10 cellular contexts compared by ENCODE assay signal in genomic region chr7:135710417-135711138, GRCh38. TPM values are rescaled to one million over a fixed set of nuclear protein-coding genes. Genes with fewer than 3 reads are reported as not detected.
DNase-seq lines count a peak whose midpoint lies in the region; ATAC-seq, FAIRE-seq and TF ChIP-seq lines count a peak whose summit lies in the region.
"Had no signal": no experiment of that assay in that cellular context is flagged by ENCODE, and none has a peak within 500 bp of the region (broad histone marks: within the 10 kb centered on the region; RNA-seq: fewer than 3 reads in every experiment).

No MANE protein-coding gene starts in this region.

- no peak overlapping the region for H3K27ac Mint-ChIP-seq in osteocyte (ENCODE audit: unreplicated experiment)
- H3K27ac Mint-ChIP-seq: CD4-positive, CD25-positive, alpha-beta regulatory T cell had no signal

- intact Hi-C loops in tibial artery (cut with DNase I; ENCODE audit: low total_unique reads), result loop anchor here (10.0 kb wide), 1 partner anchor 84 kb away; no protein-coding TSS in a partner anchor

- peaks cover 20% of the 10 kb centered on the region for H3K4me1 Mint-ChIP-seq in osteocyte (ENCODE audit: unreplicated experiment)
- H3K4me1 Mint-ChIP-seq: CD4-positive, CD25-positive, alpha-beta regulatory T cell had no signal

- peaks cover 0 to 19% (median 12%) of the 10 kb centered on the region in 4 donors for H3K4me1 ChIP-seq in tibial artery

- no peak for FAIRE-seq in bronchial epithelial cell (lab: Jason Lieb, UNC)

- no peaks in the 10 kb centered on the region for H3K27me3 Mint-ChIP-seq in osteocyte (ENCODE audit: unreplicated experiment)
- H3K27me3 Mint-ChIP-seq: CD4-positive, CD25-positive, alpha-beta regulatory T cell had no signal

- H3K36me3 ChIP-seq in bronchial epithelial cell (ENCODE audit: control insufficient read depth, insufficient read depth, low read length) (no peaks in the 10 kb centered on the region), tibial artery (peaks cover 0 to 5% (median 0%) of the 10 kb centered on the region in 3 donors)

- H3K9me3 ChIP-seq in tibial artery, result no peaks in the 10 kb centered on the region

- H3K27me3 ChIP-seq in bronchial epithelial cell (ENCODE audit: control insufficient read depth, insufficient read depth, low read length), result no peaks in the 10 kb centered on the region
- H3K27me3 ChIP-seq in tibial artery, result no peaks in the 10 kb centered on the region

- ATAC-seq in HG03520 (IDR thresholded peaks at IDR 0.05; ENCODE audit: unreplicated experiment) (peak; percentile 44), GM21723 (IDR thresholded peaks at IDR 0.05; ENCODE audit: unreplicated experiment) (no peak)

- no peak overlapping the region for H3K4me3 ChIP-seq in bronchial epithelial cell (ENCODE audit: low read depth, low read length)
- peak overlapping the region in 1 of 2 donors; percentile 13 for H3K4me3 ChIP-seq in tibial artery

- H3K9me3 Mint-ChIP-seq in osteocyte (ENCODE audit: unreplicated experiment), result no peaks in the 10 kb centered on the region
- H3K9me3 Mint-ChIP-seq: CD4-positive, CD25-positive, alpha-beta regulatory T cell had no signal

- peak; percentile 47 for DNase-seq in NCI-H82 (lab: John Stamatoyannopoulos, UW)
- no peak for DNase-seq in NCI-H82 treated with DMSO at 0.1 percent for 48 hours (lab: John Stamatoyannopoulos, UW; ENCODE audit: unreplicated experiment)
- no peak for DNase-seq in bronchial epithelial cell (ENCODE audit: low read depth)
- DNase-seq in osteocyte (ENCODE audit: extremely low spot score, unreplicated experiment), result no peak
- DNase-seq in tibial artery, result no peak
- no peak for DNase-seq in epidermal melanocyte (ENCODE audit: insufficient read length, low spot score)

- TF ChIP-seq CTCF in bronchial epithelial cell (IDR thresholded peaks at IDR 0.05; ENCODE audit: insufficient read depth, low read length, severe bottlenecking) (peak; percentile 68), osteocyte (IDR thresholded peaks at IDR 0.05) (peak; percentile 64), tibial artery (IDR thresholded peaks at IDR 0.05) (peak in 1 of 2 experiments; percentile 43)

- H3K36me3 Mint-ChIP-seq in osteocyte (ENCODE audit: unreplicated experiment), result no peaks in the 10 kb centered on the region
- H3K36me3 Mint-ChIP-seq: CD4-positive, CD25-positive, alpha-beta regulatory T cell had no signal

- H3K4me3 Mint-ChIP-seq in osteocyte (ENCODE audit: unreplicated experiment), result no peak overlapping the region
- H3K4me3 Mint-ChIP-seq: CD4-positive, CD25-positive, alpha-beta regulatory T cell had no signal

- H3K27ac ChIP-seq in tibial artery, result peak overlapping the region in 1 of 2 donors; percentile 20

RNA-seq across cellular contexts. Expression of gene SLC13A4, which starts 17.4 kb away (rescaled TPM):
- under 0.01 and 0.26 TPM in 2 replicates for total RNA-seq in bronchial epithelial cell
- 0.81 and 0.84 TPM in 2 replicates for total RNA-seq in osteocyte
- total RNA-seq: CD4-positive, CD25-positive, alpha-beta regulatory T cell; T-helper 2 cell treated with Interferon-gamma antibody and Interleukin-4, amounts not matched to agents 100 ng/mL and 5 ng/mL, for 36 hours had no signal

RNA-seq across cellular contexts. Expression of gene FAM180A, which starts 38.0 kb away (rescaled TPM):
- 0.26 TPM in 1 of 2 replicates, not detected in the other for total RNA-seq in bronchial epithelial cell
- total RNA-seq in osteocyte, result 0.24 and 0.34 TPM in 2 replicates
- total RNA-seq: CD4-positive, CD25-positive, alpha-beta regulatory T cell; T-helper 2 cell treated with Interferon-gamma antibody and Interleukin-4, amounts not matched to agents 100 ng/mL and 5 ng/mL, for 36 hours had no signal

RNA-seq across cellular contexts. Expression of gene STMP1, which starts 48.3 kb away (rescaled TPM):
- total RNA-seq in bronchial epithelial cell (7.4 and 11.5 TPM in 2 replicates), osteocyte (45.2 and 45.4 TPM in 2 replicates)
